In the genomic region with DNA sequence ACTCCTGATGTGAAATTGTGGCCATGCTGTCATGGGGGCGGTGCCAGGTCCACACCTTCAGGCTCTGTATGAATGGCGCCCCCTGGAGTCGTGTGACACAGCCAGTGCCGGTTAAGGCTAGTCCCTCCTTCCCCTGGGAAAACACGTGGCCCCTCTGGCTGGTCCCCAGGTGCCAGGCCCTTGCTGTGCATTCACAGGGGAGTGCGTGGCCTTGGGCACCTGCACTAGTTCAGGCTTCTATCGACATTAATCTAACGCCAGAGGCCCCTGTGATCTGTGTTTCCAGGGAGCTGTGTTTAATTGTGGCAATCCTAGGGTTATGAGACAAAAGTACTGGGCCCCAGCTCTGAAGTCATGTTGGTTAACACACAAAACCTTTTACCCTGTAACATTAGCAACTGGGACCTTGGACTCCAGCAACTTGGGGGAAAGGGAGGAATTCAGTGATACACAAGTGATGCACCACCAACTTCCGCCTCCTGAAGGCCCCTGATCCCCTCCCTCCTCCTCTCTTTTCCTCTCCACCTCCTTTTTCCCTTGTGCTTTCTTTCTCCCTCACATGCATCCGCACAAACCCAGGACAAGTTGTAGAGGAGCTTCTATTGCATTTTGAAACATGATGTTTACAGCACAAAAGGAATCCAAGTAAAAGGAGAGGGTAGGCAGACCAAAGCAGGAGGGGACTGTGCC, we compare ENCODE assay signal across 1 cellular context.
TF ChIP-seq lines count a peak whose summit lies in the region.

No MANE protein-coding gene starts in this region.

TF ChIP-seq in HepG2, 621 proteins besides CTCF, POLR2A, EP300 and RAD21 (continued from another document and continues in another):
- TF ChIP-seq CREB1 (IDR thresholded peaks at IDR 0.05) = peak; percentile 37; the same call in 1 of the 2 replicates
- peak; percentile 50; the same call in 1 of the 2 replicates for TF ChIP-seq CREB1 (CRISPR knock-in tag; IDR thresholded peaks at IDR 0.05)
- TF ChIP-seq ETS1 (CRISPR knock-in tag; IDR thresholded peaks at IDR 0.05) = no peak
- no peak for TF ChIP-seq ZNF709 (CRISPR knock-in tag; IDR thresholded peaks at IDR 0.05)
- peak; percentile 27 to 70; a peak in 1 of 4 replicates for TF ChIP-seq KLF16 (CRISPR knock-in tag; IDR thresholded peaks at IDR 0.05)
- peak; percentile 58; the same call in 1 of the 2 replicates for TF ChIP-seq ZBTB7B (CRISPR knock-in tag; IDR thresholded peaks at IDR 0.05)
- no peak for TF ChIP-seq BRCA1 (CRISPR knock-in tag; IDR thresholded peaks at IDR 0.05)
- no peak for TF ChIP-seq PRDM15 (CRISPR knock-in tag; IDR thresholded peaks at IDR 0.05)
- TF ChIP-seq ZNF749 (CRISPR knock-in tag; IDR thresholded peaks at IDR 0.05; ENCODE audit: borderline replicate concordance) = peak; percentile 63; the same call in 1 of the 2 replicates
- TF ChIP-seq, protein P1, sequence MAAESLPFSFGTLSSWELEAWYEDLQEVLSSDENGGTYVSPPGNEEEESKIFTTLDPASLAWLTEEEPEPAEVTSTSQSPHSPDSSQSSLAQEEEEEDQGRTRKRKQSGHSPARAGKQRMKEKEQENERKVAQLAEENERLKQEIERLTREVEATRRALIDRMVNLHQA (CRISPR knock-in tag; IDR thresholded peaks at IDR 0.05) = no peak
- TF ChIP-seq, protein P2, sequence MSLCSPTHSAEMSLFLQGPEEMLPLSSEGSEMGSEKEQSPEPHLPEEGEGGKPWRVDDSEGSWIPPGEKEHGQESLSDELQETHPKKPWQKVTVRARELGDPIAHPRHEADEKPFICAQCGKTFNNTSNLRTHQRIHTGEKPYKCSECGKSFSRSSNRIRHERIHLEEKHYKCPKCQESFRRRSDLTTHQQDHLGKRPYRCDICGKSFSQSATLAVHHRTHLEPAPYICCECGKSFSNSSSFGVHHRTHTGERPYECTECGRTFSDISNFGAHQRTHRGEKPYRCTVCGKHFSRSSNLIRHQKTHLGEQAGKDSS (CRISPR knock-in tag; IDR thresholded peaks at IDR 0.05; ENCODE audit: borderline replicate concordance, low read depth) = peak; percentile 59; the same call in 1 of the 2 replicates
- peak; percentile 51; the same call in 1 of the 2 replicates for TF ChIP-seq ZBTB38 (CRISPR knock-in tag; IDR thresholded peaks at IDR 0.05)
- peak; percentile 72 for TF ChIP-seq ZFP91 (CRISPR knock-in tag; IDR thresholded peaks at IDR 0.05; ENCODE audit: borderline replicate concordance)
- peak; percentile 67; the same call in 1 of the 2 replicates for TF ChIP-seq EHMT2 (IDR thresholded peaks at IDR 0.05; ENCODE audit: borderline replicate concordance, low read depth, low read length)
- TF ChIP-seq MAZ (IDR thresholded peaks at IDR 0.05; ENCODE audit: borderline replicate concordance, low read depth, low read length) = peak; percentile 54; the same call in 1 of the 2 replicates
- TF ChIP-seq MAZ (CRISPR knock-in tag; IDR thresholded peaks at IDR 0.05; ENCODE audit: low read depth) = 0 out of 2 replicates have a peak, but pooled peaks have one; percentile 48
- TF ChIP-seq THAP11 (CRISPR knock-in tag; IDR thresholded peaks at IDR 0.05) = peak; percentile 46; the same call in 1 of the 2 replicates
- TF ChIP-seq MIER2 (CRISPR knock-in tag; IDR thresholded peaks at IDR 0.05) = peak; percentile 65
- TF ChIP-seq SRY (CRISPR knock-in tag; IDR thresholded peaks at IDR 0.05) = peak; percentile 50; the same call in 1 of the 2 replicates
- TF ChIP-seq ZNF572 (CRISPR knock-in tag; IDR thresholded peaks at IDR 0.05) = no peak
- TF ChIP-seq PPARG (CRISPR knock-in tag; conservative IDR thresholded peaks at IDR 0.05) = peak; percentile 94
- TF ChIP-seq HNF4G (IDR thresholded peaks at IDR 0.05; ENCODE audit: borderline replicate concordance, low read depth, low read length) = peak; percentile 93
- TF ChIP-seq HNF4G (CRISPR knock-in tag; IDR thresholded peaks at IDR 0.05; ENCODE audit: borderline replicate concordance, low read depth) = peak; percentile 74
- TF ChIP-seq ZSCAN25 (CRISPR knock-in tag; IDR thresholded peaks at IDR 0.05) = peak; percentile 63; the same call in 1 of the 2 replicates
- TF ChIP-seq TRAFD1 (CRISPR knock-in tag; IDR thresholded peaks at IDR 0.05; ENCODE audit: borderline replicate concordance) = no peak
- TF ChIP-seq RBAK (CRISPR knock-in tag; IDR thresholded peaks at IDR 0.05) = no peak
- TF ChIP-seq ZNF761 (CRISPR knock-in tag; conservative IDR thresholded peaks at IDR 0.05) = 0 out of 2 replicates have a peak, but pooled peaks have one; percentile 64
- peak; percentile 99 for TF ChIP-seq MYC (CRISPR knock-in tag; IDR thresholded peaks at IDR 0.05; ENCODE audit: borderline replicate concordance)
- TF ChIP-seq SRF (IDR thresholded peaks at IDR 0.05; ENCODE audit: low read depth, low read length) = 0 out of 2 replicates have a peak, but pooled peaks have one; percentile 25
- no peak for TF ChIP-seq CAMTA2 (CRISPR knock-in tag; IDR thresholded peaks at IDR 0.05; ENCODE audit: borderline replicate concordance)
- TF ChIP-seq ZNF276 (CRISPR knock-in tag; IDR thresholded peaks at IDR 0.05; ENCODE audit: low read depth) = 0 out of 2 replicates have a peak, but pooled peaks have one; percentile 7
- 0 out of 2 replicates have a peak, but pooled peaks have one; percentile 16 for TF ChIP-seq ZMYM3 (CRISPR knock-in tag; IDR thresholded peaks at IDR 0.05)
- peak; percentile 78; the same call in 1 of the 2 replicates for TF ChIP-seq RNF2 (conservative IDR thresholded peaks at IDR 0.05; ENCODE audit: low read depth)
- peak; percentile 47; the same call in 1 of the 2 replicates for TF ChIP-seq JUN (CRISPR knock-in tag; IDR thresholded peaks at IDR 0.05)
- no peak for TF ChIP-seq ZNF33B (CRISPR knock-in tag; IDR thresholded peaks at IDR 0.05)
- peak; percentile 52; the same call in 1 of the 2 replicates for TF ChIP-seq NR0B2 (CRISPR knock-in tag; IDR thresholded peaks at IDR 0.05)
- 0 out of 2 replicates have a peak, but pooled peaks have one; percentile 9 for TF ChIP-seq SOX5 (CRISPR knock-in tag; IDR thresholded peaks at IDR 0.05; ENCODE audit: borderline replicate concordance)
- no peak for TF ChIP-seq ZNF326 (CRISPR knock-in tag; IDR thresholded peaks at IDR 0.05; ENCODE audit: borderline replicate concordance)
- TF ChIP-seq ZC3H13 (CRISPR knock-in tag; IDR thresholded peaks at IDR 0.05) = peak; percentile 61; the same call in 1 of the 2 replicates
- peak; percentile 49; the same call in 1 of the 2 replicates for TF ChIP-seq MEIS2 (CRISPR knock-in tag; IDR thresholded peaks at IDR 0.05)
- TF ChIP-seq, protein P3, sequence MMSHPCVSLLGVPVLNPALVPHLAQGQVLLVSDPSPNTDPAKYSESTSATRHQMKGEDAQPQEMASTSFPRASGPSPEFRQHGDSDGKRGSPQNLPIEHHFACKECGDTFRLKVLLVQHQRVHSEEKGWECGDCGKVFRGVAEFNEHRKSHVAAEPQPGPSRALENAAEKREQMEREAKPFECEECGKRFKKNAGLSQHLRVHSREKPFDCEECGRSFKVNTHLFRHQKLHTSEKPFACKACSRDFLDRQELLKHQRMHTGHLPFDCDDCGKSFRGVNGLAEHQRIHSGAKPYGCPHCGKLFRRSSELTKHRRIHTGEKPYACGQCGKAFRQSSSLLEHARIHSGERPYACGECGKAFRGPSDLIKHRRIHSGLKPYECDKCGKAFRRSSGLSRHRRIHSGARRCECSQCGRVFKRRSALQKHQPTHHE (CRISPR knock-in tag; IDR thresholded peaks at IDR 0.05; ENCODE audit: borderline replicate concordance) = 0 out of 2 replicates have a peak, but pooled peaks have one; percentile 17
- TF ChIP-seq ZNF235 (CRISPR knock-in tag; IDR thresholded peaks at IDR 0.05; ENCODE audit: borderline replicate concordance) = no peak
- TF ChIP-seq POLR2AphosphoS5 (IDR thresholded peaks at IDR 0.05; ENCODE audit: low read depth, low read length) = peak; percentile 32; the same call in 1 of the 2 replicates
- peak; percentile 54; the same call in 1 of the 2 replicates for TF ChIP-seq MYNN (CRISPR knock-in tag; IDR thresholded peaks at IDR 0.05; ENCODE audit: low read depth)
- TF ChIP-seq TEAD3 (CRISPR knock-in tag; optimal IDR thresholded peaks at IDR 0.05; ENCODE audit: borderline replicate concordance) = peak; percentile 67
- peak; percentile 74; the same call in 1 of the 2 replicates for TF ChIP-seq TFDP1 (CRISPR knock-in tag; IDR thresholded peaks at IDR 0.05; ENCODE audit: borderline replicate concordance)
- TF ChIP-seq KMT2B (CRISPR knock-in tag; IDR thresholded peaks at IDR 0.05) = peak; percentile 44; the same call in 1 of the 2 replicates
